18 cellular contexts compared by ENCODE assay signal in the genomic region with DNA sequence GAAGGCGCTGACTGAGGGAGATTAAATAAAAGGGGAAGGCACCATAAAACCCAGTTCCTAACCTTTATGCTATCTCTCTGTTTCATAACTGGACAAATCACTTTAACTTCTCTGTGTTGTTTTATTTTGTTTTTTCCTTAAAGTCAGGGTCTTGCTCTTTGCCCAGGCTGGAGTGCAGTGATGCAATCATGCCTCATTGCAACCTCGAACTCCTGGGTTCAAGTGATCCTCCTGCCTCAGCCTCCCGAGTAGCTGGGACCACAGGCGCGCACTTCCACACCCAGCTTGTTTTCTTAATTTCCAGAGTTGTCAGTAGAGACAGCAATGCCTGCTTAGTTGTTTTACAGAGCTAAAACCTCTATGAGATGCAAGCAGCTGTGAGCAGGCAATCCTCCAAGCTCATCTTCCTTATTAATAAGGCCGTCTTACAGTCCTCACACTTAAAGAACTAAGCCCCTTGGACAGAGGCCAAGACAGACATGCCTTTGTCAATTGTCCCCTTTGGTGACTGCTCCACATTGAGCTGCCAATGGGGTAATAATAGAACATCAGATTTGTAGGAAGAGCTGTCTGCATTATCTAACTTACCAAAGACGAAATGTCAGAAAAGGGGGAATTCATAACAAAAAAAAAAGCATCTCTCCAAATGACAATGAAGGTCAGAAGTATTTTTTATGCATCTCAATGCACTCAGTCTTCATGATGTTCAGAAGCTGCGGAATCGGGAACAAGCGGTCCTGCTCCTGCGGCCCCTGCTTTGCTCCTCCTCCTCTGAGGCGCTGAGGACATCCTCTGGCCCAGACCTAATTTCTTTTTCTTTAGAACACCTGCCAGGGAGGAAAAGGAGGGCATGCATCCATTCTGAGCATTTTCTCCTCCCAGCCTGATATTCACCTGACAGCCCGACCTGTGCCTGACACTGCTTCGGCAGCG.
"Had no signal": no experiment of that assay in that cellular context is flagged by ENCODE, and none has a peak within 500 bp of the region (broad histone marks: within the 10 kb centered on the region; RNA-seq: fewer than 3 reads in every experiment).

No MANE protein-coding gene starts in this region.

- H3K4me1 ChIP-seq: gastrocnemius medialis, tibial nerve, uterus had no signal

- H3K4me1 Mint-ChIP-seq: stimulated activated memory B cell treated with anti-CD40 and anti-IgM and Interleukin-4, amounts not matched to agents 10 μg/mL and 1 μg/mL and 100 μg/mL, for 72 hours had no signal

- H3K4me3 ChIP-seq: gastrocnemius medialis, ovary, tibial nerve, uterus had no signal

- H3K27me3 ChIP-seq: gastrocnemius medialis, ovary, tibial nerve, uterus had no signal

- DNase-seq: activated CD4-positive, alpha-beta T cell treated with anti-CD3 and anti-CD28 coated beads for 48 hours; activated CD8-positive, alpha-beta memory T cell treated with anti-CD3 and anti-CD28 coated beads, Interleukin-2, amount 50 U/mL, for 48 hours; activated gamma-delta T cell; activated T-cell treated with anti-CD3 and anti-CD28 coated beads, Interleukin-2, amount 50 U/mL, for 72 hours; amniotic stem cell; cerebellar nuclear complex; dermis blood vessel endothelial cell; gastrocnemius medialis; kidney; nephron progenitor cell; ovary; stimulated activated CD4-positive, alpha-beta T cell treated with anti-CD3 and anti-CD28 coated beads, Interleukin-2, amount 100 ng/mL, for 48 hours; uterus had no signal

- H3K27ac Mint-ChIP-seq: activated naive CD8-positive, alpha-beta T cell; activated T-cell treated with anti-CD3 and anti-CD28 coated beads, Interleukin-2, amount 50 U/mL, for 72 hours; endodermal cell; nephron progenitor cell; stimulated activated memory B cell treated with anti-CD40 and anti-IgM and Interleukin-4, amounts not matched to agents 10 μg/mL and 1 μg/mL and 100 μg/mL, for 72 hours; T-helper 1 cell treated with Interleukin-12 subunit alpha and Interleukin-12 subunit beta and Interleukin-4 antibody, amounts not matched to agents 30 μg/mL and 1 μg/mL, for 36 hours had no signal

- H3K36me3 ChIP-seq: gastrocnemius medialis, ovary, uterus had no signal

- H3K36me3 Mint-ChIP-seq: activated naive CD8-positive, alpha-beta T cell had no signal

- H3K9me3 Mint-ChIP-seq: activated T-cell treated with anti-CD3 and anti-CD28 coated beads, Interleukin-2, amount 50 U/mL, for 72 hours; T-helper 1 cell treated with Interleukin-12 subunit alpha and Interleukin-12 subunit beta and Interleukin-4 antibody, amounts not matched to agents 30 μg/mL and 1 μg/mL, for 36 hours had no signal

- ATAC-seq: activated T-cell treated with anti-CD3 and anti-CD28 coated beads, Interleukin-2, amount 50 U/mL, for 72 hours; gastrocnemius medialis; stimulated activated memory B cell treated with anti-CD40 and anti-IgM and Interleukin-4, amounts not matched to agents 10 μg/mL and 1 μg/mL and 100 μg/mL, for 72 hours had no signal

- H3K4me3 Mint-ChIP-seq: activated naive CD8-positive, alpha-beta T cell; activated T-cell treated with anti-CD3 and anti-CD28 coated beads, Interleukin-2, amount 50 U/mL, for 72 hours; endodermal cell; nephron progenitor cell; stimulated activated memory B cell treated with anti-CD40 and anti-IgM and Interleukin-4, amounts not matched to agents 10 μg/mL and 1 μg/mL and 100 μg/mL, for 72 hours; T-helper 1 cell treated with Interleukin-12 subunit alpha and Interleukin-12 subunit beta and Interleukin-4 antibody, amounts not matched to agents 30 μg/mL and 1 μg/mL, for 36 hours had no signal

- H3K27ac ChIP-seq: gastrocnemius medialis, ovary, tibial nerve, uterus had no signal

- H3K9me3 ChIP-seq: ovary, uterus had no signal
